In genomic region chr1:151371340-151371739, GRCh38 we compare ENCODE assay signal across 8 cellular contexts. TPM values are rescaled to one million over a fixed set of nuclear protein-coding genes. Genes with fewer than 3 reads are reported as not detected.
DNase-seq lines count a peak whose midpoint lies in the region; ATAC-seq and TF ChIP-seq lines count a peak whose summit lies in the region.

No MANE protein-coding gene starts in this region.

- H3K9me2 ChIP-seq in PC-3 (replicated peaks; ENCODE audit: low read length) = no peaks in the 10 kb centered on the region

- H3K36me3 ChIP-seq in PC-3 (ENCODE audit: low read depth, low read length) = no peaks in the 10 kb centered on the region
- no peaks in the 10 kb centered on the region for H3K36me3 ChIP-seq in prostate gland

- H3K9ac ChIP-seq in PC-3 (ENCODE audit: low read length) = no peak overlapping the region

- CTCF ChIA-PET in PC-3 (lab: Charles Lee) = no interaction called here

- H3K27me3 ChIP-seq in PC-3 (ENCODE audit: low read length) = no peaks in the 10 kb centered on the region
- no peaks in the 10 kb centered on the region for H3K27me3 ChIP-seq in prostate gland (replicated peaks; ENCODE audit: insufficient read depth)

- H2AFZ ChIP-seq in PC-3 (ENCODE audit: low read length) = no peak overlapping the region

- 18% methylated on average over 5 of the region's 5 CpGs for WGBS in prostate gland

- peaks cover 31% of the 10 kb centered on the region for H3K4me1 ChIP-seq in PC-3 (ENCODE audit: insufficient read depth, low read length)
- peaks cover 11% of the 10 kb centered on the region for H3K4me1 ChIP-seq in prostate gland (replicated peaks)

- BruUV-seq in PC-3 (replicated peaks; lab: Mats Ljungman, UMichigan) = no TSS peak

- no peaks in the 10 kb centered on the region for H3F3A ChIP-seq in PC-3 (ENCODE audit: low read length, unreplicated experiment)

- no peaks in the 10 kb centered on the region for H3K79me2 ChIP-seq in PC-3 (ENCODE audit: low read length)

- H3K9me3 ChIP-seq in PC-3 (ENCODE audit: low read length) = no peaks in the 10 kb centered on the region
- H3K9me3 ChIP-seq in prostate gland = no peaks in the 10 kb centered on the region

- peak overlapping the region; percentile 74 for H3K4me2 ChIP-seq in PC-3 (ENCODE audit: low read length)

- POLR2A ChIA-PET in PC-3 (lab: Charles Lee; ENCODE audit: unreplicated experiment) = interaction anchor here (0.5 kb wide), 2 partner anchors 41 to 64 kb away, joined by 4 to 9 read pairs; no protein-coding TSS in a partner anchor

- H3K4me3 ChIP-seq in PC-3 (ENCODE audit: low read length) = 0 out of 2 replicates have a peak overlapping the region, but pooled peaks have one; percentile 22
- H3K4me3 ChIP-seq in fibroblast of villous mesenchyme (ENCODE audit: low read depth, low read length) = peak overlapping the region; percentile 61
- peak overlapping the region; percentile 24 to 36 for H3K4me3 ChIP-seq in prostate gland

- ATAC-seq in PC-3 (peak; percentile 48), GM18520 (IDR thresholded peaks at IDR 0.05; ENCODE audit: unreplicated experiment) (no peak)

- H3K27ac ChIP-seq in PC-3 (ENCODE audit: low read length) (no peak overlapping the region), prostate gland (peak overlapping the region; percentile 63 to 75)

- TF ChIP-seq POLR2A in prostate gland (IDR thresholded peaks at IDR 0.05) = no peak

- TF ChIP-seq CTCF in PC-3 (conservative IDR thresholded peaks at IDR 0.05; ENCODE audit: low read depth, low read length) = no peak
- no peak for TF ChIP-seq CTCF in fibroblast of villous mesenchyme (IDR thresholded peaks at IDR 0.05; ENCODE audit: insufficient read depth, low read depth, low read length)
- TF ChIP-seq CTCF in prostate gland (IDR thresholded peaks at IDR 0.05) = no peak

- H4K20me1 ChIP-seq in PC-3 (ENCODE audit: low read length) = no peaks in the 10 kb centered on the region

- peak; percentile 37 for DNase-seq in COR-L47 (lab: John Stamatoyannopoulos, UW)
- peak; percentile 40 for DNase-seq in PC-3
- peak; percentile 61 for DNase-seq in fibroblast of villous mesenchyme (ENCODE audit: low read depth)
- DNase-seq in prostate gland (ENCODE audit: low spot score) = peak; percentile 59
- DNase-seq in NCI-H524 (lab: John Stamatoyannopoulos, UW) = no peak
- no peak for DNase-seq in HK-2 (ENCODE audit: unreplicated experiment)
- no peak for DNase-seq in GM19240 (ENCODE audit: insufficient read length, low spot score)

- intact Hi-C loops in PC-3 (cut with micrococcal nuclease) = no loop called here
- intact Hi-C loops in prostate gland (cut with DNase I) = no loop called here

RNA-seq across cellular contexts. Expression of gene SELENBP1, which starts 1.2 kb away (rescaled TPM):
- total RNA-seq in PC-3 (2014; rRNA removed) = 29.8 and 73.5 TPM in 2 replicates
- 23.3 and 27.7 TPM in 2 replicates for total RNA-seq in fibroblast of villous mesenchyme
- 100 to 1,000 TPM; 104 to 108 TPM for total RNA-seq in prostate gland

RNA-seq across cellular contexts. Expression of gene RFX5, which starts 24.3 kb away (rescaled TPM):
- total RNA-seq in PC-3 (2014; rRNA removed) = 34.1 and 41.0 TPM in 2 replicates
- total RNA-seq in fibroblast of villous mesenchyme = 34.8 and 58.7 TPM in 2 replicates
- 10 to 100 TPM; 25.5 to 27.2 TPM for total RNA-seq in prostate gland

RNA-seq across cellular contexts. Expression of gene PSMB4, which starts 28.0 kb away (rescaled TPM):
- 734 and 818 TPM in 2 replicates for total RNA-seq in PC-3 (2014; rRNA removed)
- 427 and 490 TPM in 2 replicates for total RNA-seq in fibroblast of villous mesenchyme
- total RNA-seq in prostate gland = 100 to 1,000 TPM; 229 to 275 TPM

RNA-seq across cellular contexts. Expression of gene PI4KB, which starts 44.1 kb away (rescaled TPM):
- total RNA-seq in PC-3 (2014; rRNA removed) = 75.6 and 99.5 TPM in 2 replicates
- 61.2 and 85.5 TPM in 2 replicates for total RNA-seq in fibroblast of villous mesenchyme
- total RNA-seq in prostate gland = 10 to 100 TPM; 60.7 to 91.9 TPM

Comparison
In these comparisons a context has a peak if more than half of its experiments do, and no peak if none do; other contexts are left out.
1. DNase-seq: peak in COR-L47 (single experiment), PC-3 (single experiment), fibroblast of villous mesenchyme (single experiment) and prostate gland (single experiment); none in NCI-H524 (0 of 2), HK-2 (single experiment) and GM19240 (single experiment).
2. Peak in every context shown above with its lines, with median percentiles within 50 percentile points of each other: H3K4me3 ChIP-seq.